ENCODE assay signal across 17 cellular contexts in the genomic region with DNA sequence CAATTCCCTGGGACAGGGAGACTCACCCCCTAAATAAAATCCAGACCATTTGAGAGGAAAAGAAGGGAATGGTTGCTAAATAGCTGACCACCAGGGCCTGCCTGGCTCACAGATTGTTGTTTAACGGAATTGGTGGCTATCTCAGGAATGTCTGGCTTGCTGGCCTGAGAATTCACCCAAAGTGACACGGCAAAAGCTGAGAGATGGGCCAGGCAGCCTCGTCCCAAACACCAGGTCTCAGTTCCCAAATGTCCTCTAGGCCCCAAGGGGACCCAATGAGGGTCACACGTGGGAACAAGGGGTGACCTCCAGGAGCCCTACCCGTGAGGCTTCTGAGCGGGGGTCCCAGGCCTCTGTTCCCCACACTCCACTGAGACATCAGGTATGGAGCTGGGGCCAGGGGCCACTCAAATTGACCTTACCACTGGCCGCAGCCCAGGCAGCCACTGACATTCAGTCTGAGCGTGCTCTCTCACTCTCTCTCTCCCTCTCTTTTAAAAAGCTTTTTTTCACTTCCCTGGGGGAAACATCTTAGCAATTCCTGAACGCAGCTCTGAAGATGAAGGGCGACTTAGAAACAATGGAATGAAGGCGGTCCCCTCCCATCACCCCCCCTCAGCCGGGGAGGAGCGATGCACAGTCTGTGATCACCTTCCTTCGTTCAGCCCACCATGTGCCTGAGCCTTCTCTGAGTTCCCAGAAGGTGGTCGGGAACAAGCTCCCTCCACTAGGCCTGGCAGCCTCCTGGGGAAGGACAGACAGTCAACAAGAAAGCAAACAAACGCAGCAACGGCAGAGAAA.
DNase-seq lines count a peak whose midpoint lies in the region; ATAC-seq and TF ChIP-seq lines count a peak whose summit lies in the region.
"Had no signal": no experiment of that assay in that cellular context is flagged by ENCODE, and none has a peak within 500 bp of the region (broad histone marks: within the 10 kb centered on the region; RNA-seq: fewer than 3 reads in every experiment).

No MANE protein-coding gene starts in this region.

- no peak overlapping the region for H3K4me3 ChIP-seq in sigmoid colon
- H3K4me3 ChIP-seq: dorsolateral prefrontal cortex, right lobe of liver had no signal

- ATAC-seq in activated T-helper 17 cell treated with anti-CD3 and anti-CD28 coated beads, Interleukin-2, amount 50 U/mL, for 72 hours (replicated peaks) = no peak
- ATAC-seq: naive thymus-derived CD4-positive, alpha-beta T cell; right lobe of liver; stimulated activated naive CD8-positive, alpha-beta T cell treated with anti-CD3 and anti-CD28 coated beads, Interleukin-15, amount 100 ng/mL, for 72 hours had no signal

- H3K4me3 Mint-ChIP-seq in brain = peak overlapping the region in 1 of 5 experiments; percentile 24
- H3K4me3 Mint-ChIP-seq in activated T-helper 17 cell treated with anti-CD3 and anti-CD28 coated beads, Interleukin-2, amount 50 U/mL, for 72 hours = no peak overlapping the region
- H3K4me3 Mint-ChIP-seq: activated naive CD8-positive, alpha-beta T cell treated with anti-CD3 and anti-CD28 coated beads, Interleukin-2, amount 10 ng/mL, durations not matched to agents 7 days and 5 days; naive thymus-derived CD4-positive, alpha-beta T cell; stimulated activated naive CD8-positive, alpha-beta T cell treated with anti-CD3 and anti-CD28 coated beads, Interleukin-15, amount 100 ng/mL, for 72 hours had no signal

- H3K9me3 Mint-ChIP-seq in brain = peaks cover 0 to 16% (median 4%) of the 10 kb centered on the region in 5 experiments
- H3K9me3 Mint-ChIP-seq in activated T-helper 17 cell treated with anti-CD3 and anti-CD28 coated beads, Interleukin-2, amount 50 U/mL, for 72 hours = no peaks in the 10 kb centered on the region
- H3K9me3 Mint-ChIP-seq: activated naive CD8-positive, alpha-beta T cell treated with anti-CD3 and anti-CD28 coated beads, Interleukin-2, amount 10 ng/mL, durations not matched to agents 7 days and 5 days; stimulated activated naive CD8-positive, alpha-beta T cell treated with anti-CD3 and anti-CD28 coated beads, Interleukin-15, amount 100 ng/mL, for 72 hours had no signal

- peak overlapping the region; percentile 40 to 88 (median 71) for H3K27ac Mint-ChIP-seq in brain
- H3K27ac Mint-ChIP-seq in activated T-helper 17 cell treated with anti-CD3 and anti-CD28 coated beads, Interleukin-2, amount 50 U/mL, for 72 hours = no peak overlapping the region
- H3K27ac Mint-ChIP-seq: activated naive CD8-positive, alpha-beta T cell treated with anti-CD3 and anti-CD28 coated beads, Interleukin-2, amount 10 ng/mL, durations not matched to agents 7 days and 5 days; stimulated activated naive CD8-positive, alpha-beta T cell treated with anti-CD3 and anti-CD28 coated beads, Interleukin-15, amount 100 ng/mL, for 72 hours had no signal

- no peak for TF ChIP-seq CTCF in brain (conservative IDR thresholded peaks at IDR 0.05)
- TF ChIP-seq CTCF in sigmoid colon (IDR thresholded peaks at IDR 0.05) = no peak

- no peak for TF ChIP-seq EP300 in sigmoid colon (IDR thresholded peaks at IDR 0.05)

- no peaks in the 10 kb centered on the region for H3K9me3 ChIP-seq in sigmoid colon
- H3K9me3 ChIP-seq: right lobe of liver had no signal

- no peaks in the 10 kb centered on the region for H3K36me3 ChIP-seq in sigmoid colon
- H3K36me3 ChIP-seq: right lobe of liver had no signal

- 82 to 86% methylated on average over 17 of the region's 17 CpGs for WGBS in sigmoid colon, 2 donors

- DNase-seq in ELF-1 (ENCODE audit: low read depth, low spot score) (peak; percentile 68), iris pigment epithelial cell (ENCODE audit: low read depth) (peak; percentile 58), sigmoid colon (no peak), NCI-H2196 (lab: John Stamatoyannopoulos, UW; ENCODE audit: unreplicated experiment) (no peak), NCI-H2029 treated with DMSO at 0.1 percent for 48 hours (lab: John Stamatoyannopoulos, UW) (no peak), C1 segment of cervical spinal cord (lab: John Stamatoyannopoulos, UW) (no peak)
- DNase-seq: activated CD4-positive, CD25-positive, alpha-beta regulatory T cell treated with anti-CD3 and anti-CD28 coated beads, Interleukin-2, amount 50 U/mL, for 72 hours; activated naive CD8-positive, alpha-beta T cell treated with anti-CD3 and anti-CD28 coated beads, Interleukin-2, amount 10 ng/mL, durations not matched to agents 7 days and 5 days; activated T-cell treated with anti-CD3 and anti-CD28 coated beads for 4 hours; dorsolateral prefrontal cortex; foreskin melanocyte; naive thymus-derived CD4-positive, alpha-beta T cell; OCI-M1; stimulated activated naive CD8-positive, alpha-beta T cell treated with anti-CD3 and anti-CD28 coated beads, Interleukin-15, amount 100 ng/mL, for 72 hours had no signal

- peaks cover 35% of the 10 kb centered on the region for H3K4me1 Mint-ChIP-seq in brain
- H3K4me1 Mint-ChIP-seq in activated T-helper 17 cell treated with anti-CD3 and anti-CD28 coated beads, Interleukin-2, amount 50 U/mL, for 72 hours = no peaks in the 10 kb centered on the region

- H3K27ac ChIP-seq in sigmoid colon = peak overlapping the region; percentile 20 to 77 (median 44)
- H3K27ac ChIP-seq: right lobe of liver had no signal

- peaks cover 0 to 24% (median 19%) of the 10 kb centered on the region in 4 donors for H3K4me1 ChIP-seq in sigmoid colon

- peaks cover 2% of the 10 kb centered on the region for H3K27me3 Mint-ChIP-seq in brain
- no peaks in the 10 kb centered on the region for H3K27me3 Mint-ChIP-seq in activated T-helper 17 cell treated with anti-CD3 and anti-CD28 coated beads, Interleukin-2, amount 50 U/mL, for 72 hours
- H3K27me3 Mint-ChIP-seq: naive thymus-derived CD4-positive, alpha-beta T cell had no signal

- no peaks in the 10 kb centered on the region for H3K27me3 ChIP-seq in sigmoid colon
- H3K27me3 ChIP-seq: dorsolateral prefrontal cortex, right lobe of liver had no signal

- intact Hi-C loops in sigmoid colon (cut with DNase I) = no loop called here

- no peaks in the 10 kb centered on the region for H3K36me3 Mint-ChIP-seq in brain
- peaks cover 8% of the 10 kb centered on the region for H3K36me3 Mint-ChIP-seq in activated T-helper 17 cell treated with anti-CD3 and anti-CD28 coated beads, Interleukin-2, amount 50 U/mL, for 72 hours (ENCODE audit: low read depth)
- H3K36me3 Mint-ChIP-seq: activated naive CD8-positive, alpha-beta T cell treated with anti-CD3 and anti-CD28 coated beads, Interleukin-2, amount 10 ng/mL, durations not matched to agents 7 days and 5 days; naive thymus-derived CD4-positive, alpha-beta T cell had no signal

- TF ChIP-seq POLR2A in sigmoid colon (IDR thresholded peaks at IDR 0.05) = no peak

Comparison
In these comparisons a context has a peak if more than half of its experiments do, and no peak if none do; other contexts are left out.
1. DNase-seq: peak in ELF-1 (single experiment) and iris pigment epithelial cell (single experiment); none in sigmoid colon (single experiment), NCI-H2196 (single experiment), NCI-H2029 treated with DMSO at 0.1 percent for 48 hours (single experiment) and C1 segment of cervical spinal cord (0 of 14).